Comparison of ENCODE assay signal across 1 cellular context in the genomic region with DNA sequence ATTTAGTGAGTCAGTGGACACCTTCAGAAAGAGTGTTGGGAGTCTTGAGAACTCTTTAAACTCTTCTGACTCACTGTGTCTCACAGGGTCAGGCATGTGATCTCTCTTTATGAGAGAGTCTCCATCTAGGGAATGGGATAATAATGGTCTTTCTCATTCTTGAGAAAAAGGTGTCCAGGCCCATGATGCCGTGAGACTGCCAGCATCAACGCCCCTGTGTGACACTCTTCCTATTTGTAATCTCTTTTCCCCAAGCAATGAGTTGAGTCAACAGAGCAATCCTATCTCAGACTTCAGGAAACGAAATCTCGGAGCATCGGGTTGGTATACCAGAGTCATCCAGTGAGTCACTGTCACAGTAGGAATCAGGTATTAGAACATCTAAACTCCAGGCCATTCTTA.
TF ChIP-seq lines count a peak whose summit lies in the region.

No MANE protein-coding gene starts in this region.

TF ChIP-seq in endothelial cell of umbilical vein, 7 proteins besides CTCF, POLR2A, EP300 and RAD21:
- TF ChIP-seq FOS (IDR thresholded peaks at IDR 0.05; ENCODE audit: borderline replicate concordance, insufficient read depth, low read length) (peak; percentile 95), MAX (IDR thresholded peaks at IDR 0.05; ENCODE audit: insufficient read depth, insufficient read length) (no peak), MYC (IDR thresholded peaks at IDR 0.05; ENCODE audit: low read depth, low read length) (no peak), EZH2 (IDR thresholded peaks at IDR 0.05; ENCODE audit: borderline replicate concordance, low read depth, low read length, severe bottlenecking) (no peak), POLR2AphosphoS5 (IDR thresholded peaks at IDR 0.05; ENCODE audit: insufficient read depth, low read depth, low read length) (peak; percentile 48), GATA2 (IDR thresholded peaks at IDR 0.05; ENCODE audit: insufficient read depth, insufficient read length, low read depth, low read length) (peak; percentile 93), JUN (IDR thresholded peaks at IDR 0.05; ENCODE audit: borderline replicate concordance, insufficient read depth, insufficient read length, low read depth) (peak; percentile 45)
